In the genomic region with DNA sequence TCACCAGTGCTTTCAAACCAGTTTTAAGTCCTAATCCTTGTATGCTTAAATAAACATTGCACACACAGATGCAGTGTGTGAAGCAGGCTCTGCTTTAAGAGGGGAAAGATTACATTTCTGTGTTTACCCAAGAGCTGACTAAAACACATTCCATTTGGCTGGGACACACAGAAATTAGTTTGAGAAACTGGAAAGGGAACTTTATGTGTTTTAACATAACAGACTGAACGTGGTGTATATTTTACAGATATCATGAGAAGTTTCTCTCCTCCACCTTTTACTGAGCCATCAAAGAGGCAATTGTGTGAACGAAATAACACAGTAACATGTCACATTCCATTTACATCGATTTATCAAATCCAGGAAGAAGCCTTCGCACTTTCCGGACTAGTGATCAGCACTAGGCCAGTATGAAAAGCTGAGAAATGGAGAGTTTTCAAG, we compare ENCODE assay signal across 11 cellular contexts.
DNase-seq lines count a peak whose midpoint lies in the region; ATAC-seq and TF ChIP-seq lines count a peak whose summit lies in the region.
"Had no signal": no experiment of that assay in that cellular context is flagged by ENCODE, and none has a peak within 500 bp of the region (broad histone marks: within the 10 kb centered on the region; RNA-seq: fewer than 3 reads in every experiment).

No MANE protein-coding gene starts in this region.

- H3K27ac ChIP-seq in VCaP: peak overlapping the region; percentile 73

- intact Hi-C loops in left ventricle myocardium superior (cut with micrococcal nuclease): no loop called here

- DNase-seq in NCI-H510A treated with DMSO at 0.1 percent for 48 hours (lab: John Stamatoyannopoulos, UW) (peak; percentile 39), NCI-H510A (lab: John Stamatoyannopoulos, UW) (no peak), hepatic stellate cell (ENCODE audit: low spot score) (peak; percentile 11), smooth muscle cell of the brain vasculature (ENCODE audit: low read depth, low spot score) (peak; percentile 56), left ventricle myocardium superior (no peak), NCI-H187 (lab: John Stamatoyannopoulos, UW) (no peak)
- DNase-seq: activated effector memory CD4-positive, alpha-beta T cell treated with anti-CD3 and anti-CD28 coated beads, Interleukin-2, amount 50 U/mL, for 16 hours; BE2C; erythroblast had no signal

- ATAC-seq in left ventricle myocardium superior: no peak
- no peak for ATAC-seq in HG02610 (IDR thresholded peaks at IDR 0.05; ENCODE audit: unreplicated experiment)

- TF ChIP-seq CTCF in VCaP (conservative IDR thresholded peaks at IDR 0.05): no peak

Comparison
In these comparisons a context has a peak if more than half of its experiments do, and no peak if none do; other contexts are left out.
1. DNase-seq: peak in NCI-H510A treated with DMSO at 0.1 percent for 48 hours (single experiment), hepatic stellate cell (single experiment) and smooth muscle cell of the brain vasculature (single experiment); none in NCI-H510A (single experiment), left ventricle myocardium superior (single experiment) and NCI-H187 (0 of 2).